Comparison of ENCODE assay signal across 1 cellular context in genomic region chr1:160161965-160162705, GRCh38.
TF ChIP-seq lines count a peak whose summit lies in the region.

No MANE protein-coding gene starts in this region.

TF ChIP-seq in H1, 55 proteins besides CTCF, POLR2A, EP300 and RAD21:
- TF ChIP-seq YY1 (IDR thresholded peaks at IDR 0.05; ENCODE audit: low read depth, low read length) (0 out of 2 replicates have a peak, but pooled peaks have one; percentile 12), BACH1 (IDR thresholded peaks at IDR 0.05; ENCODE audit: low read length) (no peak), CHD2 (IDR thresholded peaks at IDR 0.05; ENCODE audit: low read length) (peak; percentile 42; the same call in 1 of the 2 replicates), TEAD4 (IDR thresholded peaks at IDR 0.05; ENCODE audit: low read depth, low read length) (0 out of 2 replicates have a peak, but pooled peaks have one; percentile 6), CBX5 (IDR thresholded peaks at IDR 0.05; ENCODE audit: low read depth, low read length) (no peak), CEBPB (IDR thresholded peaks at IDR 0.05; ENCODE audit: low read depth, low read length) (peak; percentile 88)
